Comparison of ENCODE assay signal across 12 cellular contexts in the genomic region with DNA sequence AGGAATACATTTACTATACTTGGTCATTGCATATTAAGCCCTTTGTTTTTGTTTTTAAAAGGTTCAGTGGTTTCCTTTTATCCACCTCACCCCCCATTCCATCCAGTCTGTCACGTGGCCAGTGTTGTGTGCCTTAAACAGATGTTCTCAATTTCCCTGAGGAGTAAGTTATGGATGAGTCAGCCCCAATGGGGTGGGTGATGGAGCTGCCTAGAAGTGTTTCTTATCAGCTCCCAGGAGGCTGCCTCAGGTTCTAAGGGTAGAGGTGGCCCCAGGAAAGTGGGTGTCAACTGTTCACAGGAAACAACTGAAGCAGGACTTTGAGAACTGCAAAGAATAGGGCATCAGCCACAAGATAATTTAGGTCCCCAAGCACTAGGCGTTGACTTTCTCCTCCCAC.
DNase-seq lines count a peak whose midpoint lies in the region; ATAC-seq and FAIRE-seq lines count a peak whose summit lies in the region.
"Had no signal": no experiment of that assay in that cellular context is flagged by ENCODE, and none has a peak within 500 bp of the region (broad histone marks: within the 10 kb centered on the region; RNA-seq: fewer than 3 reads in every experiment).

No MANE protein-coding gene starts in this region.

- ATAC-seq in GM19452 (IDR thresholded peaks at IDR 0.05; ENCODE audit: unreplicated experiment), result no peak
- ATAC-seq: right cardiac atrium had no signal

- DNase-seq in GM04503 (ENCODE audit: low read depth) (peak; percentile 93), NCI-H226 (peak; percentile 98), skeletal muscle cell (ENCODE audit: low read depth) (peak; percentile 95), NCI-H1105 treated with DMSO at 0.1 percent for 48 hours (lab: John Stamatoyannopoulos, UW) (no peak), NCI-H510A treated with DMSO at 0.1 percent for 48 hours (lab: John Stamatoyannopoulos, UW) (no peak), NCI-H2081 treated with DMSO at 0.1 percent for 48 hours (lab: John Stamatoyannopoulos, UW) (no peak)
- DNase-seq: activated naive CD4-positive, alpha-beta T cell treated with anti-CD3 and anti-CD28 coated beads, Interleukin-2, amount 10 ng/mL, durations not matched to agents 7 days and 5 days; NCI-H146; right cardiac atrium; stomach had no signal

- H3K4me3 ChIP-seq in skeletal muscle cell (ENCODE audit: low read depth, low read length), result no peak overlapping the region
- H3K4me3 ChIP-seq: stomach had no signal

- FAIRE-seq in endometrium (lab: Jason Lieb, UNC), result peak; percentile 48

Comparison
In these comparisons a context has a peak if more than half of its experiments do, and no peak if none do; other contexts are left out.
1. DNase-seq: peak in GM04503 (single experiment), NCI-H226 (single experiment) and skeletal muscle cell (single experiment); none in NCI-H1105 treated with DMSO at 0.1 percent for 48 hours (single experiment), NCI-H510A treated with DMSO at 0.1 percent for 48 hours (single experiment) and NCI-H2081 treated with DMSO at 0.1 percent for 48 hours (single experiment).